9 cellular contexts compared by ENCODE assay signal in the genomic region with DNA sequence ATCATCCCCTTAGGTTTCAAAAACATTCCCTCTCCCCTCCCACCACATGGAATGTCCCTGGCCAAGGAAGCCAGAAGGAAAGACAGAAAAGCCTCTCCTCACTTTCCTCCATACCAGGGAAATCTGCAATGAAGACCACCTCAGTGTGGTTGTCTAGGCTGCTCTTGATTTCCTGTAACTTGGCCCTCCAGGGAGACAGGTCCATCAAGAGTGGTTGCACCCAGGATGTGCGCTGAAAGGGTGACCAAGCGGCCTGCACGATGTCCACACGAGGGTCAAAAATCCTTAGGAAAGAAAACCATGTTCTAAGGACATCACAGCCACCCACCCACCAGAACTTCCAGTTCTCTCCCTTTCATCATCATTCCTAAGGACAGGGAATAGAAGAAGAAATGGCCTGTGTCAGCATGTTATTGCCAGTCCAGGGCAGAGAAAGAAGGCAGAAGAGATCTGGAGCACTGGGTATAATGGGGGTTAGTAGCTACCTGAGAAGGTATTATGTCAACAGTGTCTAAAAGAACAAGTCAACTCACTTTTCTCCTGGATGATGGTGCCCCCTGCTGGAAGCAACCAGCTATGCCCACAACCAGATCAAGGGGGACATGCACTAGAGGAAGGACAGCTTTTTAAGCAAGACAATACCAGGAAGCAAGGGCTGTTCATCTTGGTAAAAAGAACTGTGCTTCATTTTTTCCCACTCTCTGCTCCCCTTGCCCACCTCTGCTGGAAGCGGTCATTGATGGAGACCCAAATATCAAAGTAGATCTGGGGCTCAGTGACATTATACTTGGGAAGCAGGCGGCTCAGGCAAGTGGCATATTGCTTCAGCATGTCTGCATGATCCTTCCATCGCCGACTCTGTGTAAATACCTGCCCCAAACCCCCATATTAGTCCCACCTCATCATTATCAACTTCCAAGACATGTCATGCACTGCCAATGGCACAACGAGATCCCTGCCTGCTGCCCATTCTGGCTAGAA. TPM values are rescaled to one million over a fixed set of nuclear protein-coding genes. Genes with fewer than 3 reads are reported as not detected.
DNase-seq lines count a peak whose midpoint lies in the region; ATAC-seq, FAIRE-seq and TF ChIP-seq lines count a peak whose summit lies in the region.
"Had no signal": no experiment of that assay in that cellular context is flagged by ENCODE, and none has a peak within 500 bp of the region (broad histone marks: within the 10 kb centered on the region; RNA-seq: fewer than 3 reads in every experiment).

No MANE protein-coding gene starts in this region.

- peaks cover 0 to 4% (median 4%) of the 10 kb centered on the region in 3 donors for H3K4me1 Mint-ChIP-seq in T-cell

- DNase-seq in DMS53 treated with DMSO at 0.1 percent for 48 hours (lab: John Stamatoyannopoulos, UW; ENCODE audit: unreplicated experiment) (peak; percentile 91), H54 (ENCODE audit: insufficient read length, low spot score) (no peak), NCI-H146 (lab: John Stamatoyannopoulos, UW) (peak; percentile 68), T-cell (peak; percentile 74 to 92 (median 86)), heart left ventricle (peak; percentile 71 to 85 (median 79)), renal cortical epithelial cell (ENCODE audit: low read depth) (peak; percentile 77)
- peak; percentile 84 for DNase-seq in activated naive CD8-positive, alpha-beta T cell treated with anti-CD3 and anti-CD28 coated beads, Interleukin-2, amount 50 U/mL, for 16 hours (ENCODE audit: low read depth, low spot score)

- CTCF ChIA-PET in T-cell (lab: Charles Lee) = interaction anchor here (0.5 to 6.7 kb wide), 22 partner anchors 9 to 286 kb away, joined by 3 to 65 read pairs (median 6); a partner anchor contains a TSS

- peak; percentile 71 for FAIRE-seq in H54 (lab: Jason Lieb, UNC)
- FAIRE-seq: endometrium had no signal

- no peak overlapping the region for H3K4me3 Mint-ChIP-seq in T-cell

- peak overlapping the region in 2 of 12 donors; percentile 17 to 55 for H3K27ac ChIP-seq in heart left ventricle

- H3K36me3 Mint-ChIP-seq in T-cell = peaks cover 53% of the 10 kb centered on the region

- peak; percentile 83 to 95 (median 90) for TF ChIP-seq CTCF in heart left ventricle (IDR thresholded peaks at IDR 0.05)

- H3K36me3 ChIP-seq in heart left ventricle = peaks cover 0 to 96% (median 77%) of the 10 kb centered on the region in 9 donors

- H3K4me1 ChIP-seq in heart left ventricle = peaks cover 0 to 26% (median 0%) of the 10 kb centered on the region in 12 donors

- TF ChIP-seq POLR2A in H54 (IDR thresholded peaks at IDR 0.05; ENCODE audit: low read depth, low read length) (no peak), heart left ventricle (IDR thresholded peaks at IDR 0.05) (no peak)

- WGBS in heart left ventricle, 4 donors = 67 to 76% (median 73%) methylated on average over 9 of the region's 9 CpGs

- peak overlapping the region; percentile 39 for H3K27ac Mint-ChIP-seq in T-cell

- ATAC-seq in T-cell (replicated peaks in 1 of 4) (peak; percentile 91 to 97 (median 93)), heart left ventricle (peak; percentile 55 to 75 (median 64)), GM21528 (IDR thresholded peaks at IDR 0.05; ENCODE audit: low FRiP score, unreplicated experiment) (no peak)

- intact Hi-C loops in heart left ventricle (cut with DNase I) = loop anchor here (1.0 to 5.0 kb wide), 3 partner anchors 131 to 200 kb away; a partner anchor contains a TSS

- H3K9me3 ChIP-seq in heart left ventricle = no peaks in the 10 kb centered on the region

- POLR2A ChIA-PET in T-cell (lab: Charles Lee) = interaction anchor here (0.5 to 1.1 kb wide), 5 partner anchors 12 to 204 kb away, joined by 3 to 6 read pairs (median 5); no protein-coding TSS in a partner anchor

- no peaks in the 10 kb centered on the region for H3K27me3 Mint-ChIP-seq in T-cell

- H3K9me3 Mint-ChIP-seq in T-cell = no peaks in the 10 kb centered on the region

- no peak overlapping the region for H3K4me3 ChIP-seq in heart left ventricle

- no peaks in the 10 kb centered on the region for H3K27me3 ChIP-seq in heart left ventricle

RNA-seq across cellular contexts. Expression of a gene that starts 9.3 kb away (rescaled TPM):
- 10 to 100 TPM; 20.4 to 29.7 (median 25.7) TPM for total RNA-seq in T-cell
- 10 to 100 TPM; 13.2 to 30.7 (median 20.8) TPM for total RNA-seq in heart left ventricle
- polyA plus RNA-seq in heart left ventricle = 10 to 100 TPM; 12.6 to 28.7 TPM
- total RNA-seq in renal cortical epithelial cell = 32.6 and 51.4 TPM in 2 replicates

RNA-seq across cellular contexts. Expression of a gene that starts 13.0 kb away (rescaled TPM):
- total RNA-seq in T-cell = 100 to 1,000 TPM; 110 to 184 (median 165) TPM
- 100 to 1,000 TPM in 7 of 9 donors, 10 to 100 TPM in 2; 66.0 to 218 (median 128) TPM for total RNA-seq in heart left ventricle
- 100 to 1,000 TPM in 1 of 2 donors, 10 to 100 TPM in 1; 72.3 to 131 TPM for polyA plus RNA-seq in heart left ventricle
- total RNA-seq in renal cortical epithelial cell = 54.9 and 292 TPM in 2 replicates

RNA-seq across cellular contexts. Expression of a gene that starts 25.4 kb away (rescaled TPM):
- 100 to 1,000 TPM in 1 of 5 donors, 10 to 100 TPM in 4; 76.2 to 102 (median 84.5) TPM for total RNA-seq in T-cell
- 100 to 1,000 TPM in 1 of 9 donors, 10 to 100 TPM in 4, 1 to 10 TPM in 4; 5.4 to 103 (median 10.1) TPM for total RNA-seq in heart left ventricle
- polyA plus RNA-seq in heart left ventricle = 10 to 100 TPM; 13.8 to 21.7 TPM
- total RNA-seq in renal cortical epithelial cell = 47.0 and 103 TPM in 2 replicates

RNA-seq across cellular contexts. Expression of a gene that starts 32.2 kb away (rescaled TPM):
- total RNA-seq in T-cell (10 to 100 TPM; 25.0 to 40.1 (median 33.9) TPM), heart left ventricle (100 to 1,000 TPM in 1 of 9 donors, 10 to 100 TPM in 8; 21.0 to 186 (median 36.6) TPM), renal cortical epithelial cell (1.6 and 5.6 TPM in 2 replicates)
- 10 to 100 TPM; 65.4 to 81.9 TPM for polyA plus RNA-seq in heart left ventricle

RNA-seq across cellular contexts. Expression of a gene that starts 43.6 kb away (rescaled TPM):
- 10 to 100 TPM; 49.9 to 74.6 (median 64.3) TPM for total RNA-seq in T-cell
- 100 to 1,000 TPM in 4 of 9 donors, 10 to 100 TPM in 5; 77.7 to 208 (median 92.0) TPM for total RNA-seq in heart left ventricle
- 100 to 1,000 TPM; 165 to 235 TPM for polyA plus RNA-seq in heart left ventricle
- total RNA-seq in renal cortical epithelial cell = 163 and 434 TPM in 2 replicates
